In the genomic region with DNA sequence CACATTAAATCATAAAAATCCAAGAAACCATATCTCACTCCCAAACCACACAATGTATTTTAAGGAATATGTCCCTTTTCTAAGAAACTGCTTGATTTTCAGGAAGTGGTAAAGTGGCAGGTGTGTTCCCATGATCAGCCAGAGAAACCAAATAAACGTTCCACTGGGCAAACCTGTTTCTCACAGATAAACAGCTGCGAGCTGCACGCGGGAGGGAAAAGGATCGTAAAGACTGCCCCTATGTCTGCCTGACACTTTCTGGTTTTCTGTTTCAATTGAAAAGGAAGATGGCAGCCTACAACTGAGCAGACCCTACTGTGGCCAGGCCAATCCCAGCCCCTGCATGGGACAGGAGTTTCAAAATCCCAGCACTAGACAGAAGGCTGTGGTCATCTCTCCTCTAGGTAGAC, we compare ENCODE assay signal across 11 cellular contexts. TPM values are rescaled to one million over a fixed set of nuclear protein-coding genes. Genes with fewer than 3 reads are reported as not detected.
A peak's percentile ranks its signal among the peaks of the same experiment; 100 is the strongest.
DNase-seq lines count a peak whose midpoint lies in the region; ATAC-seq and TF ChIP-seq lines count a peak whose summit lies in the region.
"Had no signal": no experiment of that assay in that cellular context is flagged by ENCODE, and none has a peak within 500 bp of the region (broad histone marks: within the 10 kb centered on the region; RNA-seq: fewer than 3 reads in every experiment).

No MANE protein-coding gene starts in this region.

- H3K27me3 Mint-ChIP-seq in T-helper 17 cell = no peaks in the 10 kb centered on the region

- H3K36me3 ChIP-seq in Loucy (ENCODE audit: insufficient read depth, low read length) (no peaks in the 10 kb centered on the region), neuronal stem cell (replicated peaks in 1 of 2; ENCODE audit: control insufficient read depth in 2 of 2, insufficient read depth in 2 of 2, low read length in 2 of 2) (no peaks in the 10 kb centered on the region)
- H3K36me3 ChIP-seq: neutrophil had no signal

- no peak for TF ChIP-seq CTCF in Loucy (conservative IDR thresholded peaks at IDR 0.05; ENCODE audit: low read length)

- no peak overlapping the region for H2BK5ac ChIP-seq in neuronal stem cell (ENCODE audit: low read length)

- no peak overlapping the region for H2AK5ac ChIP-seq in neuronal stem cell (ENCODE audit: low read depth, low read length)

- H3K27ac Mint-ChIP-seq in T-helper 17 cell = peak overlapping the region; percentile 39

- DNase-seq in DMS79 (lab: John Stamatoyannopoulos, UW) (peak; percentile 33), T-helper 17 cell (no peak), neuronal stem cell (ENCODE audit: low spot score) (no peak), cerebellar nuclear complex (lab: John Stamatoyannopoulos, UW) (no peak)
- no peak for DNase-seq in stimulated activated CD4-positive, alpha-beta T cell treated with anti-CD3 and anti-CD28 coated beads, Interleukin-2, amount 100 ng/mL, for 48 hours
- DNase-seq: amygdala, H7 had no signal

- H3K9me3 ChIP-seq in Loucy (ENCODE audit: insufficient read depth, low read depth, low read length) (no peaks in the 10 kb centered on the region), T-helper 17 cell (ENCODE audit: control insufficient read depth, low read length, poor library complexity, severe bottlenecking) (no peaks in the 10 kb centered on the region), neuronal stem cell (replicated peaks in 1 of 2; ENCODE audit: control insufficient read depth in 2 of 2, insufficient read depth in 1 of 2, low read depth in 1 of 2, low read length in 2 of 2) (no peaks in the 10 kb centered on the region)
- H3K9me3 ChIP-seq: neutrophil had no signal

- H3K9ac ChIP-seq in Loucy (ENCODE audit: low read depth, low read length, poor library complexity, severe bottlenecking) = peak overlapping the region; percentile 47
- no peak overlapping the region for H3K9ac ChIP-seq in neuronal stem cell (ENCODE audit: low read depth, low read length, poor library complexity)

- H3K4me3 ChIP-seq in Loucy (ENCODE audit: low read length, poor library complexity, severe bottlenecking) (peak overlapping the region; percentile 39), neuronal stem cell (ENCODE audit: low read length in 2 of 2) (no peak overlapping the region)

- H3K27me3 ChIP-seq in Loucy (ENCODE audit: insufficient read depth, low read length, poor library complexity, severe bottlenecking) (no peaks in the 10 kb centered on the region), neuronal stem cell (ENCODE audit: control insufficient read depth in 3 of 3, insufficient read depth in 3 of 3, low read depth in 1 of 3, low read length in 3 of 3) (no peaks in the 10 kb centered on the region)
- H3K27me3 ChIP-seq: neutrophil had no signal

- H3K9me2 ChIP-seq in Loucy (replicated peaks; ENCODE audit: low read depth, low read length) = no peaks in the 10 kb centered on the region

- no peak overlapping the region for H3K14ac ChIP-seq in neuronal stem cell (ENCODE audit: low read length)

- no peak overlapping the region for H4K91ac ChIP-seq in neuronal stem cell (ENCODE audit: low read depth, low read length, poor library complexity)

- H3K4ac ChIP-seq in neuronal stem cell (ENCODE audit: low read length) = no peak overlapping the region

- no peak overlapping the region for H2BK12ac ChIP-seq in neuronal stem cell (ENCODE audit: low read length)

- no peak overlapping the region for H2BK120ac ChIP-seq in neuronal stem cell (ENCODE audit: low read depth, low read length)

- ATAC-seq in T-helper 17 cell (no peak), HG03565 (IDR thresholded peaks at IDR 0.05; ENCODE audit: unreplicated experiment) (no peak), HG02588 (IDR thresholded peaks at IDR 0.05; ENCODE audit: unreplicated experiment) (no peak)

- H2AFZ ChIP-seq in Loucy (ENCODE audit: low read length) (peak overlapping the region; percentile 5), neuronal stem cell (ENCODE audit: low read length) (peak overlapping the region; percentile 20)

- H3K36me3 Mint-ChIP-seq in T-helper 17 cell (ENCODE audit: low read depth) = no peaks in the 10 kb centered on the region

- H4K8ac ChIP-seq in neuronal stem cell (ENCODE audit: low read depth, low read length) = no peak overlapping the region

- peak overlapping the region; percentile 31 for H3K4me3 Mint-ChIP-seq in T-helper 17 cell

- H3K79me2 ChIP-seq in Loucy (ENCODE audit: insufficient read depth, low read length) = no peaks in the 10 kb centered on the region

- peaks cover 7% of the 10 kb centered on the region; the same call in 1 of the 2 replicates for H3F3A ChIP-seq in Loucy (ENCODE audit: low read depth)

- H3K23ac ChIP-seq in neuronal stem cell (ENCODE audit: low read depth, low read length, poor library complexity) = no peak overlapping the region

- no peak overlapping the region for H3K18ac ChIP-seq in neuronal stem cell (ENCODE audit: low read length)

- no peaks in the 10 kb centered on the region for H3K79me1 ChIP-seq in neuronal stem cell (ENCODE audit: low read depth, low read length)

- H3K4me1 Mint-ChIP-seq in T-helper 17 cell = peaks cover 18% of the 10 kb centered on the region

- no peak overlapping the region for H2BK15ac ChIP-seq in neuronal stem cell (ENCODE audit: low read length)

- H3K27ac ChIP-seq in neuronal stem cell (replicated peaks; ENCODE audit: low read length) = no peak overlapping the region
- H3K27ac ChIP-seq: neutrophil had no signal

- no CpG with 5 or more reads among the region's 5 CpGs for WGBS in neuronal stem cell (ENCODE audit: extremely low coverage in 2 of 2, insufficient read length in 2 of 2, insufficient replicate concordance in 1 of 2), 2 donors

- H3K4me1 ChIP-seq in Loucy (ENCODE audit: insufficient read depth, low read length, poor library complexity, severe bottlenecking) (peaks cover 46% of the 10 kb centered on the region), neuronal stem cell (ENCODE audit: control insufficient read depth in 2 of 2, insufficient read depth in 1 of 2, low read depth in 1 of 2, low read length in 2 of 2) (peaks cover 3 to 16% of the 10 kb centered on the region in 2 donors)

- H3K4me2 ChIP-seq in Loucy (ENCODE audit: low read depth, low read length, poor library complexity, severe bottlenecking) = peak overlapping the region; percentile 61
- H3K4me2 ChIP-seq in neuronal stem cell (ENCODE audit: insufficient read depth, low read length, poor library complexity, severe bottlenecking) = no peak overlapping the region

- no peaks in the 10 kb centered on the region for H4K20me1 ChIP-seq in Loucy (ENCODE audit: insufficient read depth, low read length, poor library complexity, severe bottlenecking)

RNA-seq across cellular contexts. Expression of a gene that starts 36.6 kb away (rescaled TPM):
- total RNA-seq in T-helper 17 cell = 10 to 100 TPM; 11.1 to 13.9 TPM
- polyA plus RNA-seq in neuronal stem cell (2013, experiment 1 of 2) = 1.8 TPM
- 1.8 TPM for polyA plus RNA-seq in neuronal stem cell (2013, experiment 2 of 2)
